ENCODE assay signal across 8 cellular contexts in the genomic region with DNA sequence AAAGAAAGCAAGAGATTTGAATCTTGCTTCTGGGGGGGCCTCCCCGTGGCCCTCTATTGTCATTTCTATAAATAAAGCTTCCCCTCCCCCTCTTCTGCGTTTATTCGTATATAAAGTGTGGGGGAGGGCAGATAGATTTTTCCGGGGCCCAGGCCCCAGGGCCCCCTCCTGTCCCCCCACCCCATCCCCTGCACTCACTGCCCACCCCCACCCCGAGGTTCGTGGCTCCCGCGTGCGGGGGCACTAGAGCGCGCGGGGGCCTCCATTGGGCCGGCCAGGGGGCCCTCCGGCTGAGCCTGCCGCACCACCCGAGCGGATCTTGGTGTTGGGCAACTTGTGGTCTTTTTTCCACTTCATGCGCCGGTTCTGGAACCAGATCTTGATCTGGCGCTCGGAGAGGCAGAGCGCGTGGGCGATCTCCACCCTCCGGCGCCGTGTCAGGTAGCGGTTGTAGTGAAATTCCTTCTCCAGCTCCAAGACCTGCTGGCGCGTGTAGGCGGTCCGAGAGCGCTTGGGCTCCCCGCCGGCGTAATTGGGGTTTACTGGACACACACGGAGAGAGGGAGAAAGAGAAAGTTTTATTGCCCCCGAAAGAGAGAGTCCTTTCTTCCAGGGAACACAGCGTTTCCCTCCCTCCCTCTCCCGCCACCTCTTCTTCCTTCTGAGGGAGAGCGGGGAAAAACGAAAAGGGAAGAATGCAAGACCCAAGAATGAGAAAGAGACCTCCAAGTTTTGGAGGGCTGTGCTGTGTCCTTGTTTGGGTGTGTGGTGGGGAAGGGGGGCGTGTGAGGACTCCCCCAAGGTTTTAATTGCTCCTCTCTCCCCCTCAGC. TPM values are rescaled to one million over a fixed set of nuclear protein-coding genes. Genes with fewer than 3 reads are reported as not detected.
DNase-seq lines count a peak whose midpoint lies in the region; ATAC-seq and TF ChIP-seq lines count a peak whose summit lies in the region.

No MANE protein-coding gene starts in this region.

- POLR2A ChIA-PET in WTC11 (lab: Charles Lee): no interaction called here

- H3K9me3 ChIP-seq in hepatocyte (ENCODE audit: low read depth): no peaks in the 10 kb centered on the region

- H3K36me3 Mint-ChIP-seq in WTC11: no peaks in the 10 kb centered on the region
- H3K36me3 Mint-ChIP-seq in stimulated activated naive B cell treated with anti-CD40 and anti-IgM and Interleukin-4, amounts not matched to agents 10 μg/mL and 1 μg/mL and 100 μg/mL, for 72 hours: peaks cover 0 to 3% of the 10 kb centered on the region in 2 donors

- H3K4me1 Mint-ChIP-seq in WTC11: peaks cover 40% of the 10 kb centered on the region
- peaks cover 25 to 50% of the 10 kb centered on the region in 2 donors for H3K4me1 Mint-ChIP-seq in stimulated activated naive B cell treated with anti-CD40 and anti-IgM and Interleukin-4, amounts not matched to agents 10 μg/mL and 1 μg/mL and 100 μg/mL, for 72 hours

- H3K27me3 Mint-ChIP-seq in WTC11 (ENCODE audit: low read depth): peaks cover 38% of the 10 kb centered on the region; the same call in 1 of the 2 replicates
- H3K27me3 Mint-ChIP-seq in stimulated activated naive B cell treated with anti-CD40 and anti-IgM and Interleukin-4, amounts not matched to agents 10 μg/mL and 1 μg/mL and 100 μg/mL, for 72 hours: peaks cover 60 to 82% of the 10 kb centered on the region in 2 donors

- H3K79me2 ChIP-seq in hepatocyte: peaks cover 16% of the 10 kb centered on the region

- H3K4me3 Mint-ChIP-seq in WTC11: peak overlapping the region; percentile 43
- peak overlapping the region; percentile 69 to 79 for H3K4me3 Mint-ChIP-seq in stimulated activated naive B cell treated with anti-CD40 and anti-IgM and Interleukin-4, amounts not matched to agents 10 μg/mL and 1 μg/mL and 100 μg/mL, for 72 hours

- H3K4me1 ChIP-seq in hepatocyte (ENCODE audit: insufficient read depth): peaks cover 9% of the 10 kb centered on the region

- WGBS in hepatocyte (ENCODE audit: low lambda C conversion rate, missing lambda C conversion rate): 6% methylated on average over 41 of the region's 43 CpGs

- no peaks in the 10 kb centered on the region for H3K36me3 ChIP-seq in hepatocyte (replicated peaks; ENCODE audit: insufficient read depth, low read depth)

- TF ChIP-seq CTCF in WTC11 (IDR thresholded peaks at IDR 0.05) (no peak), hepatocyte (IDR thresholded peaks at IDR 0.05; ENCODE audit: poor library complexity) (no peak)

- H3K4me2 ChIP-seq in hepatocyte: peak overlapping the region; percentile 91

- ATAC-seq in WTC11: no peak
- no peak for ATAC-seq in stimulated activated naive B cell treated with anti-CD40 and anti-IgM and Interleukin-4, amounts not matched to agents 10 μg/mL and 1 μg/mL and 100 μg/mL, for 72 hours (replicated peaks)
- ATAC-seq in GM21576 (IDR thresholded peaks at IDR 0.05; ENCODE audit: unreplicated experiment): no peak

- no peak overlapping the region for H2AFZ ChIP-seq in hepatocyte

- DNase-seq in NCI-H2227 (lab: John Stamatoyannopoulos, UW; ENCODE audit: unreplicated experiment) (peak; percentile 22), NCI-H2227 treated with DMSO at 0.1 percent for 48 hours (lab: John Stamatoyannopoulos, UW) (no peak), WTC11 (ENCODE audit: low spot score) (no peak), hepatocyte (ENCODE audit: low spot score) (peak; percentile 58), GDM1 (lab: John Stamatoyannopoulos, UW) (no peak), SKM-1 (lab: John Stamatoyannopoulos, UW; ENCODE audit: unreplicated experiment) (no peak)
- DNase-seq in stimulated activated naive B cell treated with anti-CD40 and anti-IgM and Interleukin-4, amounts not matched to agents 10 μg/mL and 1 μg/mL and 100 μg/mL, for 72 hours: no peak

- no peaks in the 10 kb centered on the region for H3K9me3 Mint-ChIP-seq in WTC11
- no peaks in the 10 kb centered on the region for H3K9me3 Mint-ChIP-seq in stimulated activated naive B cell treated with anti-CD40 and anti-IgM and Interleukin-4, amounts not matched to agents 10 μg/mL and 1 μg/mL and 100 μg/mL, for 72 hours

- H3K4me3 ChIP-seq in hepatocyte: peak overlapping the region; percentile 26

- no peaks in the 10 kb centered on the region for H4K20me1 ChIP-seq in hepatocyte (ENCODE audit: insufficient read depth, poor library complexity, severe bottlenecking)

- peaks cover 92% of the 10 kb centered on the region for H3K27me3 ChIP-seq in hepatocyte

- peak overlapping the region; percentile 68 for H3K27ac ChIP-seq in hepatocyte

- CTCF ChIA-PET in WTC11 (lab: Charles Lee): interaction anchor here (0.6 kb wide), 1 partner anchor 25 kb away, joined by 5 read pairs; no protein-coding TSS in a partner anchor

- H3K27ac Mint-ChIP-seq in WTC11: no peak overlapping the region
- peak overlapping the region; percentile 25 for H3K27ac Mint-ChIP-seq in stimulated activated naive B cell treated with anti-CD40 and anti-IgM and Interleukin-4, amounts not matched to agents 10 μg/mL and 1 μg/mL and 100 μg/mL, for 72 hours

- H3K9me2 ChIP-seq in hepatocyte (replicated peaks; ENCODE audit: insufficient read depth): no peaks in the 10 kb centered on the region

TF ChIP-seq in WTC11, 78 proteins besides CTCF, POLR2A, EP300 and RAD21:
- TF ChIP-seq ATF1 (CRISPR knock-in tag; IDR thresholded peaks at IDR 0.05) (no peak), KAT7 (CRISPR knock-in tag; IDR thresholded peaks at IDR 0.05; ENCODE audit: borderline replicate concordance) (no peak), GTF2I (CRISPR knock-in tag; conservative IDR thresholded peaks at IDR 0.05) (no peak), HMGA2 (CRISPR knock-in tag; IDR thresholded peaks at IDR 0.05) (no peak), CREB1 (CRISPR knock-in tag; IDR thresholded peaks at IDR 0.05) (no peak)
- TF ChIP-seq, protein P1, sequence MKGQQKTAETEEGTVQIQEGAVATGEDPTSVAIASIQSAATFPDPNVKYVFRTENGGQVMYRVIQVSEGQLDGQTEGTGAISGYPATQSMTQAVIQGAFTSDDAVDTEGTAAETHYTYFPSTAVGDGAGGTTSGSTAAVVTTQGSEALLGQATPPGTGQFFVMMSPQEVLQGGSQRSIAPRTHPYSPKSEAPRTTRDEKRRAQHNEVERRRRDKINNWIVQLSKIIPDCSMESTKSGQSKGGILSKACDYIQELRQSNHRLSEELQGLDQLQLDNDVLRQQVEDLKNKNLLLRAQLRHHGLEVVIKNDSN (CRISPR knock-in tag; IDR thresholded peaks at IDR 0.05): no peak
- TF ChIP-seq, protein P2, sequence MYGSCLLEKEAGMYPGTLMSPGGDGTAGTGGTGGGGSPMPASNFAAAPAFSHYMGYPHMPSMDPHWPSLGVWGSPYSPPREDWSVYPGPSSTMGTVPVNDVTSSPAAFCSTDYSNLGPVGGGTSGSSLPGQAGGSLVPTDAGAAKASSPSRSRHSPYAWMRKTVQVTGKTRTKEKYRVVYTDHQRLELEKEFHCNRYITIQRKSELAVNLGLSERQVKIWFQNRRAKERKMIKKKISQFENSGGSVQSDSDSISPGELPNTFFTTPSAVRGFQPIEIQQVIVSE (CRISPR knock-in tag; IDR thresholded peaks at IDR 0.05; ENCODE audit: borderline replicate concordance): no peak

RNA-seq across cellular contexts. Expression of a gene that starts 1.5 kb away (rescaled TPM):
- 0.04 TPM in 1 of 3 replicates, not detected in the others for total RNA-seq in WTC11 (2021)
- total RNA-seq in hepatocyte: 1.4 and 2.2 TPM in 2 replicates
- 1.8 and 2.0 TPM in 2 replicates for polyA plus RNA-seq in hepatocyte

RNA-seq across cellular contexts. Expression of a gene that starts 13.3 kb away (rescaled TPM):
- 0.09 to 0.30 TPM (median 0.11 TPM) in 3 replicates for total RNA-seq in WTC11 (2021)
- 1.8 and 5.9 TPM in 2 replicates for total RNA-seq in hepatocyte
- polyA plus RNA-seq in hepatocyte: 1.8 and 4.0 TPM in 2 replicates

RNA-seq across cellular contexts. Expression of a gene that starts 16.9 kb away (rescaled TPM):
- not detected in 3 replicates for total RNA-seq in WTC11 (2021)
- total RNA-seq in hepatocyte: 0.27 and 0.36 TPM in 2 replicates
- 3.3 and 4.4 TPM in 2 replicates for polyA plus RNA-seq in hepatocyte

RNA-seq across cellular contexts. Expression of a gene that starts 28.1 kb away (rescaled TPM):
- total RNA-seq in WTC11 (2021) (0.11 TPM in 1 of 3 replicates, not detected in the others), hepatocyte (4.1 and 4.8 TPM in 2 replicates)
- 7.7 and 12.9 TPM in 2 replicates for polyA plus RNA-seq in hepatocyte

RNA-seq across cellular contexts. Expression of a gene that starts 31.8 kb away (rescaled TPM):
- total RNA-seq in WTC11 (2021): 1.3 to 3.7 TPM (median 2.0 TPM) in 3 replicates
- total RNA-seq in hepatocyte: 5.6 and 6.7 TPM in 2 replicates
- polyA plus RNA-seq in hepatocyte: 20.7 and 29.9 TPM in 2 replicates

Comparison
In these comparisons a context has a peak if more than half of its experiments do, and no peak if none do; other contexts are left out.
1. DNase-seq: peak in NCI-H2227 (single experiment) and hepatocyte (single experiment); none in NCI-H2227 treated with DMSO at 0.1 percent for 48 hours (single experiment), WTC11 (single experiment), stimulated activated naive B cell treated with anti-CD40 and anti-IgM and Interleukin-4, amounts not matched to agents 10 μg/mL and 1 μg/mL and 100 μg/mL, for 72 hours (single experiment), GDM1 (single experiment) and SKM-1 (single experiment).